24 cellular contexts compared by ENCODE assay signal in the genomic region with DNA sequence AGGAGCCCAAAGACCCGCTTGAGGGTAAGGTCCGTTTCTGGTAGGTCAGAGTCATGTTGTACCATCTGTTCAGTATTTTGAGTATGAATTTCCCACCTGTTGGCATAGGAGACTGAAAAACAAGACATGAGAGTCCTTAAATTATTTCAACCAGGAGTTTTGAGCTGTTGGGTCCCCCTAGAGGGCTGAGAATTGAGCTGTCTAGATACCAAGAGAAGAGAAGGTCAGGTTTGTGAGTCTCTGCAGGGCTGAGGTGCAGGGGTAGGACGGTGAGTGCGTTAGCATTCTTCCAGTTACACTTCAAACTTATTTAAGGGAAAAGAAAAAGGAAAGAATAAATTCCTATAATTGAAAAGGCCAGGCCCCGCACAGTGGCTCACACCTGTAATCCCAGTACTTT. TPM values are rescaled to one million over a fixed set of nuclear protein-coding genes. Genes with fewer than 3 reads are reported as not detected.
DNase-seq lines count a peak whose midpoint lies in the region; ATAC-seq and TF ChIP-seq lines count a peak whose summit lies in the region.
"Had no signal": no experiment of that assay in that cellular context is flagged by ENCODE, and none has a peak within 500 bp of the region (broad histone marks: within the 10 kb centered on the region; RNA-seq: fewer than 3 reads in every experiment).

No MANE protein-coding gene starts in this region.

- H3K79me2 ChIP-seq in fibroblast of lung (ENCODE audit: control insufficient read depth, insufficient read depth, low read length): no peaks in the 10 kb centered on the region

- H3K14ac ChIP-seq in IMR-90 (replicated peaks; ENCODE audit: low read depth, low read length): no peak overlapping the region

- no peak overlapping the region for H2BK15ac ChIP-seq in IMR-90 (ENCODE audit: low read depth, low read length)

- POLR2A ChIA-PET in IMR-90 (lab: Charles Lee; ENCODE audit: unreplicated experiment): no interaction called here

- no peaks in the 10 kb centered on the region for H4K20me1 ChIP-seq in IMR-90 (ENCODE audit: insufficient read depth, low read length)
- no peaks in the 10 kb centered on the region for H4K20me1 ChIP-seq in fibroblast of lung (ENCODE audit: control insufficient read depth, extremely low read depth, insufficient read depth, low read length)

- peak; percentile 25 for DNase-seq in DMS 273 treated with DMSO at 0.1 percent for 48 hours (lab: John Stamatoyannopoulos, UW)
- no peak for DNase-seq in IMR-90
- DNase-seq in SW480 (ENCODE audit: low spot score): peak; percentile 41
- no peak for DNase-seq in fibroblast of lung (ENCODE audit: low read depth in 2 of 2)
- no peak for DNase-seq in MV-4-11 (lab: John Stamatoyannopoulos, UW)
- DNase-seq in cortex of kidney (lab: John Stamatoyannopoulos, UW): no peak
- DNase-seq in activated naive CD4-positive, alpha-beta T cell treated with anti-CD3 and anti-CD28 coated beads, Interleukin-2, amount 10 ng/mL, durations not matched to agents 7 days and 5 days: no peak
- no peak for DNase-seq in NCI-H2227 (lab: John Stamatoyannopoulos, UW; ENCODE audit: unreplicated experiment)
- DNase-seq: activated CD4-positive, alpha-beta T cell treated with anti-CD3 and anti-CD28 coated beads, Interleukin-2, amount 50 U/mL, for 48 hours; activated naive CD4-positive, alpha-beta T cell treated with Interleukin-2 at 50 U/mL for 16 hours; CD8-positive, alpha-beta T cell; colonic mucosa; DND-41; foreskin melanocyte; HFFc6; hypothalamus; islet precursor cell; lower lobe of right lung; NCI-H1105 treated with DMSO at 0.1 percent for 48 hours; NCI-H69; sigmoid colon; stimulated activated naive CD8-positive, alpha-beta T cell treated with anti-CD3 and anti-CD28 coated beads, Interleukin-15, Interleukin-2, amounts not matched to agents 100 U/mL and 50 U/mL, for 24 hours had no signal

- no peak; the same call in 1 of the 2 replicates for ATAC-seq in IMR-90 (ENCODE audit: low read depth)
- ATAC-seq: CD8-positive, alpha-beta T cell; lower lobe of right lung; stimulated activated naive CD8-positive, alpha-beta T cell treated with anti-CD3 and anti-CD28 coated beads, Interleukin-15, Interleukin-2, amounts not matched to agents 100 U/mL and 50 U/mL, for 24 hours had no signal

- H2BK5ac ChIP-seq in IMR-90 (ENCODE audit: low read depth, low read length, poor library complexity, severe bottlenecking): no peak overlapping the region

- no peaks in the 10 kb centered on the region for H3K9me1 ChIP-seq in IMR-90 (ENCODE audit: insufficient read depth, low read length)

- H3K18ac ChIP-seq in IMR-90 (ENCODE audit: low read depth, low read length): no peak overlapping the region

- no peak overlapping the region for H4K91ac ChIP-seq in IMR-90 (ENCODE audit: insufficient read depth, low read depth, low read length)

- H2AK5ac ChIP-seq in IMR-90 (ENCODE audit: low read depth, low read length): no peak overlapping the region

- H3K4me2 ChIP-seq in IMR-90 (ENCODE audit: low read depth, low read length): no peak overlapping the region
- H3K4me2 ChIP-seq in fibroblast of lung (ENCODE audit: extremely low read depth, insufficient read depth, low read length): no peak overlapping the region

- CTCF ChIA-PET in IMR-90 (lab: Yijun Ruan, JAX): interaction anchor here (0.6 to 0.8 kb wide), 2 partner anchors 47 to 63 kb away, joined by 3 to 4 read pairs; a partner anchor contains a TSS
- CTCF ChIA-PET in activated naive CD4-positive, alpha-beta T cell treated with anti-CD3 and anti-CD28 coated beads, Interleukin-2, amount 10 ng/mL, durations not matched to agents 7 days and 5 days (lab: Charles Lee): interaction anchor here (0.7 to 6.3 kb wide), 9 partner anchors 11 to 212 kb away, joined by 3 to 44 read pairs (median 6); a partner anchor contains a TSS

- H2AK9ac ChIP-seq in IMR-90 (replicated peaks; ENCODE audit: low read depth, low read length, poor library complexity): no peak overlapping the region

- H2BK120ac ChIP-seq in IMR-90 (ENCODE audit: low read depth, low read length): peak overlapping the region; percentile 1; the same call in 1 of the 2 replicates

- H3K9ac ChIP-seq in IMR-90 (ENCODE audit: low read depth, low read length) (no peak overlapping the region), fibroblast of lung (ENCODE audit: insufficient read depth, low read length) (no peak overlapping the region)

- no peak overlapping the region for H4K5ac ChIP-seq in IMR-90 (ENCODE audit: low read depth, low read length)

- intact Hi-C loops in IMR-90 (cut with micrococcal nuclease): no loop called here

- BruUV-seq in IMR-90 (replicated peaks; lab: Mats Ljungman, UMichigan): no TSS peak

- peaks cover 4% of the 10 kb centered on the region for H3K4me1 Mint-ChIP-seq in activated naive CD4-positive, alpha-beta T cell treated with anti-CD3 and anti-CD28 coated beads, Interleukin-2, amount 10 ng/mL, durations not matched to agents 7 days and 5 days

- no peak overlapping the region for H2BK20ac ChIP-seq in IMR-90 (ENCODE audit: low read depth, low read length)

- H3K27ac Mint-ChIP-seq in activated naive CD4-positive, alpha-beta T cell treated with anti-CD3 and anti-CD28 coated beads, Interleukin-2, amount 10 ng/mL, durations not matched to agents 7 days and 5 days: no peak overlapping the region
- H3K27ac Mint-ChIP-seq: CD8-positive, alpha-beta T cell; HFFc6 had no signal

- 100% methylated on average over 1 of the region's 5 CpGs; no CpG with 5 or more reads in 1 of the 2 experiments for WGBS in IMR-90 (ENCODE audit: extremely low coverage in 2 of 2, insufficient read length in 1 of 2), 2 experiments

- no peak overlapping the region for H4K8ac ChIP-seq in IMR-90 (ENCODE audit: low read depth in 2 of 2, low read length in 2 of 2)

- H3K9me3 ChIP-seq in IMR-90 (ENCODE audit: control insufficient read depth, insufficient read depth, low read length) (no peaks in the 10 kb centered on the region), fibroblast of lung (ENCODE audit: control insufficient read depth, insufficient read depth, low read depth, low read length) (no peaks in the 10 kb centered on the region)
- H3K9me3 ChIP-seq: colonic mucosa, lower lobe of right lung, sigmoid colon, tibial nerve had no signal

- no peaks in the 10 kb centered on the region for H3K36me3 Mint-ChIP-seq in activated naive CD4-positive, alpha-beta T cell treated with anti-CD3 and anti-CD28 coated beads, Interleukin-2, amount 10 ng/mL, durations not matched to agents 7 days and 5 days
- H3K36me3 Mint-ChIP-seq: CD8-positive, alpha-beta T cell had no signal

- no peaks in the 10 kb centered on the region for H3K27me3 ChIP-seq in IMR-90 (ENCODE audit: control insufficient read depth, insufficient read depth, low read length)
- no peaks in the 10 kb centered on the region for H3K27me3 ChIP-seq in fibroblast of lung (ENCODE audit: control insufficient read depth, insufficient read depth, low read length)
- H3K27me3 ChIP-seq: colonic mucosa had no signal

- TF ChIP-seq RAD21 in IMR-90 (IDR thresholded peaks at IDR 0.05; ENCODE audit: low read length): no peak

- no peak overlapping the region for H3K4me3 Mint-ChIP-seq in activated naive CD4-positive, alpha-beta T cell treated with anti-CD3 and anti-CD28 coated beads, Interleukin-2, amount 10 ng/mL, durations not matched to agents 7 days and 5 days
- H3K4me3 Mint-ChIP-seq: CD8-positive, alpha-beta T cell; HFFc6 had no signal

- H3K36me3 ChIP-seq in IMR-90 (ENCODE audit: control insufficient read depth, insufficient read depth, low read length): no peaks in the 10 kb centered on the region
- no peaks in the 10 kb centered on the region for H3K36me3 ChIP-seq in fibroblast of lung (ENCODE audit: control insufficient read depth, insufficient read depth, low read length)
- H3K36me3 ChIP-seq: colonic mucosa, lower lobe of right lung, sigmoid colon, tibial nerve had no signal

- no peak overlapping the region for H3K4ac ChIP-seq in IMR-90 (ENCODE audit: low read depth, low read length)

- dilution Hi-C loops in IMR-90 (cut with HindIII; ENCODE audit: low sequenced_read_pairs, unreplicated experiment): no loop called here

- H2AFZ ChIP-seq in IMR-90 (replicated peaks; ENCODE audit: low read length, poor library complexity): no peak overlapping the region
- no peak overlapping the region for H2AFZ ChIP-seq in fibroblast of lung (ENCODE audit: low read length)

- H3K27ac ChIP-seq in IMR-90 (ENCODE audit: insufficient read depth, low read length) (no peak overlapping the region), fibroblast of lung (ENCODE audit: insufficient read depth, low read length) (no peak overlapping the region)
- H3K27ac ChIP-seq: colonic mucosa, lower lobe of right lung, sigmoid colon, tibial nerve had no signal

- in situ Hi-C loops in IMR-90 (cut with MboI; ENCODE audit: low sequenced_read_pairs): loop anchor here (5.0 to 25.0 kb wide), 2 partner anchors 60 to 220 kb away; no protein-coding TSS in a partner anchor

- H3K79me1 ChIP-seq in IMR-90 (ENCODE audit: low read depth in 1 of 2, low read length in 2 of 2): no peaks in the 10 kb centered on the region

- TF ChIP-seq CTCF in IMR-90 (conservative IDR thresholded peaks at IDR 0.05; ENCODE audit: low read depth, low read length): 0 out of 2 replicates have a peak, but pooled peaks have one; percentile 18
- TF ChIP-seq CTCF in fibroblast of lung (conservative IDR thresholded peaks at IDR 0.05 in 1 of 2, IDR thresholded peaks at IDR 0.05 in 1 of 2; ENCODE audit: low read depth in 1 of 2, low read length in 2 of 2): peak; percentile 10 to 12

- H3K4me3 ChIP-seq in IMR-90 (ENCODE audit: insufficient read depth, low read depth, low read length) (no peak overlapping the region), fibroblast of lung (replicated peaks in 1 of 4; ENCODE audit: control extremely low read depth in 1 of 4, insufficient read depth in 1 of 4, low read depth in 3 of 4, low read length in 4 of 4) (no peak overlapping the region)
- H3K4me3 ChIP-seq: colonic mucosa, lower lobe of right lung, sigmoid colon, tibial nerve had no signal

- no peaks in the 10 kb centered on the region for H3K9me3 Mint-ChIP-seq in activated naive CD4-positive, alpha-beta T cell treated with anti-CD3 and anti-CD28 coated beads, Interleukin-2, amount 10 ng/mL, durations not matched to agents 7 days and 5 days
- H3K9me3 Mint-ChIP-seq: CD8-positive, alpha-beta T cell; HFFc6 had no signal

- no peak overlapping the region for H3K56ac ChIP-seq in IMR-90 (ENCODE audit: extremely low read depth, insufficient read depth, low read length)

- H3K4me1 ChIP-seq in IMR-90 (ENCODE audit: control insufficient read depth, insufficient read depth, low read length) (no peaks in the 10 kb centered on the region), fibroblast of lung (ENCODE audit: control insufficient read depth, extremely low read depth, insufficient read depth, low read length) (no peaks in the 10 kb centered on the region)
- H3K4me1 ChIP-seq: colonic mucosa had no signal

- H3K27me3 Mint-ChIP-seq in activated naive CD4-positive, alpha-beta T cell treated with anti-CD3 and anti-CD28 coated beads, Interleukin-2, amount 10 ng/mL, durations not matched to agents 7 days and 5 days: peaks cover 19% of the 10 kb centered on the region

- no peak for TF ChIP-seq POLR2A in IMR-90 (IDR thresholded peaks at IDR 0.05; ENCODE audit: low read depth, low read length)

- no peak overlapping the region for H3K23ac ChIP-seq in IMR-90 (ENCODE audit: low read depth, low read length)

RNA-seq across cellular contexts. Expression of a gene that starts 5.0 kb away (rescaled TPM):
- total RNA-seq in IMR-90 (2012; rRNA removed) (not detected in 2 replicates), fibroblast of lung (under 0.01 and 0.33 TPM in 2 replicates)
- polyA plus RNA-seq in IMR-90 (2012; rRNA removed) (not detected in 2 replicates), fibroblast of lung (0.06 TPM in 1 of 2 replicates, not detected in the other)
- 0.02 TPM in 1 of 2 replicates, not detected in the other for polyA plus RNA-seq in IMR-90 (2012; cell fraction: cytosol; rRNA removed)
- polyA plus RNA-seq in IMR-90 (2012; cell fraction: nucleus; rRNA removed; ENCODE audit: low replicate concordance): 0.12 TPM in 1 of 2 replicates, not detected in the other
- not detected in 2 replicates for polyA plus RNA-seq in fibroblast of lung (2012)
- not detected in 2 replicates for polyA minus RNA-seq in fibroblast of lung (ENCODE audit: low replicate concordance)
- total RNA-seq: CD8-positive, alpha-beta T cell; HFFc6; osteoblast; sigmoid colon; tibial nerve had no signal

RNA-seq across cellular contexts. Expression of a gene that starts 26.2 kb away (rescaled TPM):
- total RNA-seq in IMR-90 (2012; rRNA removed): 2.3 and 2.8 TPM in 2 replicates
- polyA plus RNA-seq in IMR-90 (2012; rRNA removed): 27.5 and 35.7 TPM in 2 replicates
- polyA plus RNA-seq in IMR-90 (2012; cell fraction: cytosol; rRNA removed): 50.8 and 71.8 TPM in 2 replicates
- 52.3 and 108 TPM in 2 replicates for polyA plus RNA-seq in IMR-90 (2012; cell fraction: nucleus; rRNA removed; ENCODE audit: low replicate concordance)
- total RNA-seq in fibroblast of lung: 20.3 and 29.0 TPM in 2 replicates
- 7.2 and 12.2 TPM in 2 replicates for polyA plus RNA-seq in fibroblast of lung
- polyA plus RNA-seq in fibroblast of lung (2012): 23.8 and 36.0 TPM in 2 replicates
- polyA minus RNA-seq in fibroblast of lung (ENCODE audit: low replicate concordance): 8.9 and 25.1 TPM in 2 replicates
- total RNA-seq: CD8-positive, alpha-beta T cell had no signal

RNA-seq across cellular contexts. Expression of a gene that starts 34.2 kb away (rescaled TPM):
- total RNA-seq in IMR-90 (2012; rRNA removed) (1.6 and 1.9 TPM in 2 replicates), fibroblast of lung (10.8 and 20.6 TPM in 2 replicates)
- polyA plus RNA-seq in IMR-90 (2012; rRNA removed) (24.1 and 26.0 TPM in 2 replicates), fibroblast of lung (6.8 and 10.7 TPM in 2 replicates)
- 26.7 and 52.5 TPM in 2 replicates for polyA plus RNA-seq in IMR-90 (2012; cell fraction: cytosol; rRNA removed)
- 76.1 and 110 TPM in 2 replicates for polyA plus RNA-seq in IMR-90 (2012; cell fraction: nucleus; rRNA removed; ENCODE audit: low replicate concordance)
- 50.8 and 53.1 TPM in 2 replicates for polyA plus RNA-seq in fibroblast of lung (2012)
- 37.8 and 45.9 TPM in 2 replicates for polyA minus RNA-seq in fibroblast of lung (ENCODE audit: low replicate concordance)

Comparison
In these comparisons a context has a peak if more than half of its experiments do, and no peak if none do; other contexts are left out.
1. DNase-seq: peak in DMS 273 treated with DMSO at 0.1 percent for 48 hours (single experiment) and SW480 (single experiment); none in IMR-90 (single experiment), fibroblast of lung (0 of 2), MV-4-11 (single experiment), cortex of kidney (single experiment), activated naive CD4-positive, alpha-beta T cell treated with anti-CD3 and anti-CD28 coated beads, Interleukin-2, amount 10 ng/mL, durations not matched to agents 7 days and 5 days (single experiment) and NCI-H2227 (single experiment).